8 cellular contexts compared by ENCODE assay signal in genomic region chr5:32537437-32538029, GRCh38. TPM values are rescaled to one million over a fixed set of nuclear protein-coding genes. Genes with fewer than 3 reads are reported as not detected.
DNase-seq lines count a peak whose midpoint lies in the region; ATAC-seq and TF ChIP-seq lines count a peak whose summit lies in the region.
"Not testable (repeated sequence)": the region's sequence is repeated elsewhere in the genome, so short reads cannot be mapped to it uniquely, and the experiment has no call there.

No MANE protein-coding gene starts in this region.

- H3K4me1 Mint-ChIP-seq in activated naive CD8-positive, alpha-beta T cell treated with anti-CD3 and anti-CD28 coated beads for 36 hours: peaks cover 17% of the 10 kb centered on the region

- H3K36me3 ChIP-seq in Karpas-422 (ENCODE audit: insufficient read depth, low read length); upper lobe of right lung: not testable (repeated sequence)

- peak overlapping the region; percentile 74 for H3K4me2 ChIP-seq in Karpas-422 (ENCODE audit: low read depth, low read length, poor library complexity, severe bottlenecking)

- H3K27ac Mint-ChIP-seq in activated naive CD8-positive, alpha-beta T cell treated with anti-CD3 and anti-CD28 coated beads for 36 hours: peak overlapping the region; percentile 57

- H3K27me3 ChIP-seq in Karpas-422 (ENCODE audit: low read length); upper lobe of right lung: not testable (repeated sequence)

- not testable (repeated sequence) for TF ChIP-seq CTCF in upper lobe of right lung (IDR thresholded peaks at IDR 0.05)

- not testable (repeated sequence) for H3K9me3 ChIP-seq in Karpas-422 (ENCODE audit: low read length); upper lobe of right lung

- peak overlapping the region; percentile 28; the same call in 1 of the 2 replicates for H3K4me3 ChIP-seq in Karpas-422 (ENCODE audit: low read length)
- H3K4me3 ChIP-seq in upper lobe of right lung: not testable (repeated sequence)

- DNase-seq in GF-D8 (lab: John Stamatoyannopoulos, UW) (peak; percentile 24), Karpas-422 (peak; percentile 41), SIG-M5 (lab: John Stamatoyannopoulos, UW) (peak; percentile 63)
- DNase-seq in activated naive CD8-positive, alpha-beta T cell treated with anti-CD3 and anti-CD28 coated beads for 36 hours; Right ventricle myocardium superior; upper lobe of right lung: not testable (repeated sequence)

- not testable (repeated sequence) for H3K27me3 Mint-ChIP-seq in activated naive CD8-positive, alpha-beta T cell treated with anti-CD3 and anti-CD28 coated beads for 36 hours

- peak overlapping the region; percentile 46 for H3K9ac ChIP-seq in Karpas-422 (ENCODE audit: low read length)

- ATAC-seq in GM19467 (IDR thresholded peaks at IDR 0.05; ENCODE audit: unreplicated experiment) (peak; percentile 6), HG02938 (IDR thresholded peaks at IDR 0.05; ENCODE audit: unreplicated experiment) (peak; percentile 13), Right ventricle myocardium superior (ENCODE audit: poor library complexity) (peak; percentile 45), upper lobe of right lung (peak; percentile 19)

- not testable (repeated sequence) for H3K36me3 Mint-ChIP-seq in activated naive CD8-positive, alpha-beta T cell treated with anti-CD3 and anti-CD28 coated beads for 36 hours

- intact Hi-C loops in Right ventricle myocardium superior (cut with DNase I); upper lobe of right lung (cut with DNase I): not testable (repeated sequence)

- peak overlapping the region; percentile 92 for H3K27ac ChIP-seq in Karpas-422 (ENCODE audit: low read length)
- H3K27ac ChIP-seq in upper lobe of right lung: not testable (repeated sequence)

- H4K20me1 ChIP-seq in Karpas-422 (ENCODE audit: insufficient read depth, low read depth, low read length): not testable (repeated sequence)

- H2AFZ ChIP-seq in Karpas-422 (ENCODE audit: low read length): not testable (repeated sequence)

- not testable (repeated sequence) for H3K4me3 Mint-ChIP-seq in activated naive CD8-positive, alpha-beta T cell treated with anti-CD3 and anti-CD28 coated beads for 36 hours

- H3K9me2 ChIP-seq in Karpas-422 (replicated peaks; ENCODE audit: insufficient read depth, low read length): not testable (repeated sequence)

- not testable (repeated sequence) for H3K79me2 ChIP-seq in Karpas-422 (ENCODE audit: low read length)

- not testable (repeated sequence) for H3K9me3 Mint-ChIP-seq in activated naive CD8-positive, alpha-beta T cell treated with anti-CD3 and anti-CD28 coated beads for 36 hours

- H3K4me1 ChIP-seq in Karpas-422 (ENCODE audit: low read length): peaks cover 76% of the 10 kb centered on the region
- not testable (repeated sequence) for H3K4me1 ChIP-seq in upper lobe of right lung

RNA-seq across cellular contexts. Expression of gene SUB1, which starts 47.8 kb away (rescaled TPM):
- 34.0 and 75.0 TPM in 2 replicates for total RNA-seq in Karpas-422 (2014; rRNA removed; shearing (Covaris generic); ENCODE audit: low replicate concordance)
- 100 to 1,000 TPM; 414 to 435 TPM for total RNA-seq in activated naive CD8-positive, alpha-beta T cell treated with anti-CD3 and anti-CD28 coated beads for 36 hours
- total RNA-seq in Right ventricle myocardium superior (175 TPM), upper lobe of right lung (142 TPM)
